1 cellular context compared by ENCODE assay signal in the genomic region with DNA sequence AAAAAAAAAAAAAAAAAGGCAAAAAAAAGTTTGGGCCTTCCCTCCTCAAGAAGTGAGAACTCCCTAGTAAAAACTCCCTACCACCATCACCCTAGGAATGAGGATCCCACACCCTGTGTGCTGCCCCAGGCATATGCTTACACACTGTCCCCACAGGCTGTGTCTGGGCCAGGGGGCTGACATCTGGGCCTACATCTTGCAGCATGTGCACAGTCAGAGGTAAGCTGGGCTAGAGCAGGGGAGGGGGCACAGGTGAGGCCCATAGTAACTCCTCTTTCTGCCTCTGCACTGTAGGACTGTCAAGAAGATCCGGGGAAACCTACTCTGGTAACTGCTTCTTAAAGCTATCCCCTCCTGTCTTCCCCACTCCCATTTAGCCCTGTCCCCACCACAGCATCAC.
TF ChIP-seq lines count a peak whose summit lies in the region.

No MANE protein-coding gene starts in this region.

TF ChIP-seq in GM12878, 131 proteins besides CTCF, POLR2A, EP300 and RAD21:
- TF ChIP-seq POLR2AphosphoS2 (IDR thresholded peaks at IDR 0.05; ENCODE audit: low read depth, low read length) (no peak), SMAD1 (IDR thresholded peaks at IDR 0.05; ENCODE audit: low read depth, partially characterized antibody) (no peak), CHD2 (IDR thresholded peaks at IDR 0.05; ENCODE audit: borderline replicate concordance, low read depth, low read length) (no peak), RFX5 (IDR thresholded peaks at IDR 0.05; ENCODE audit: low read depth, low read length) (no peak), BACH1 (IDR thresholded peaks at IDR 0.05; ENCODE audit: borderline replicate concordance) (no peak), CBX3 (IDR thresholded peaks at IDR 0.05; ENCODE audit: borderline replicate concordance, low read depth) (no peak), MEF2B (IDR thresholded peaks at IDR 0.05; ENCODE audit: partially characterized antibody, poor library complexity, severe bottlenecking) (no peak), BMI1 (IDR thresholded peaks at IDR 0.05; ENCODE audit: borderline replicate concordance) (no peak), SMAD5 (IDR thresholded peaks at IDR 0.05; ENCODE audit: low read depth) (no peak)
- TF ChIP-seq, protein P1, sequence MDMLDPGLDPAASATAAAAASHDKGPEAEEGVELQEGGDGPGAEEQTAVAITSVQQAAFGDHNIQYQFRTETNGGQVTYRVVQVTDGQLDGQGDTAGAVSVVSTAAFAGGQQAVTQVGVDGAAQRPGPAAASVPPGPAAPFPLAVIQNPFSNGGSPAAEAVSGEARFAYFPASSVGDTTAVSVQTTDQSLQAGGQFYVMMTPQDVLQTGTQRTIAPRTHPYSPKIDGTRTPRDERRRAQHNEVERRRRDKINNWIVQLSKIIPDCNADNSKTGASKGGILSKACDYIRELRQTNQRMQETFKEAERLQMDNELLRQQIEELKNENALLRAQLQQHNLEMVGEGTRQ (IDR thresholded peaks at IDR 0.05; ENCODE audit: borderline replicate concordance, low read depth, low read length) = no peak
- TF ChIP-seq, protein P2, sequence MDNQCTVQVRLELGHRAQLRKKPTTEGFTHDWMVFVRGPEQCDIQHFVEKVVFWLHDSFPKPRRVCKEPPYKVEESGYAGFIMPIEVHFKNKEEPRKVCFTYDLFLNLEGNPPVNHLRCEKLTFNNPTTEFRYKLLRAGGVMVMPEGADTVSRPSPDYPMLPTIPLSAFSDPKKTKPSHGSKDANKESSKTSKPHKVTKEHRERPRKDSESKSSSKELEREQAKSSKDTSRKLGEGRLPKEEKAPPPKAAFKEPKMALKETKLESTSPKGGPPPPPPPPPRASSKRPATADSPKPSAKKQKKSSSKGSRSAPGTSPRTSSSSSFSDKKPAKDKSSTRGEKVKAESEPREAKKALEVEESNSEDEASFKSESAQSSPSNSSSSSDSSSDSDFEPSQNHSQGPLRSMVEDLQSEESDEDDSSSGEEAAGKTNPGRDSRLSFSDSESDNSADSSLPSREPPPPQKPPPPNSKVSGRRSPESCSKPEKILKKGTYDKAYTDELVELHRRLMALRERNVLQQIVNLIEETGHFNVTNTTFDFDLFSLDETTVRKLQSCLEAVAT (IDR thresholded peaks at IDR 0.05) = no peak
- TF ChIP-seq, protein P3, sequence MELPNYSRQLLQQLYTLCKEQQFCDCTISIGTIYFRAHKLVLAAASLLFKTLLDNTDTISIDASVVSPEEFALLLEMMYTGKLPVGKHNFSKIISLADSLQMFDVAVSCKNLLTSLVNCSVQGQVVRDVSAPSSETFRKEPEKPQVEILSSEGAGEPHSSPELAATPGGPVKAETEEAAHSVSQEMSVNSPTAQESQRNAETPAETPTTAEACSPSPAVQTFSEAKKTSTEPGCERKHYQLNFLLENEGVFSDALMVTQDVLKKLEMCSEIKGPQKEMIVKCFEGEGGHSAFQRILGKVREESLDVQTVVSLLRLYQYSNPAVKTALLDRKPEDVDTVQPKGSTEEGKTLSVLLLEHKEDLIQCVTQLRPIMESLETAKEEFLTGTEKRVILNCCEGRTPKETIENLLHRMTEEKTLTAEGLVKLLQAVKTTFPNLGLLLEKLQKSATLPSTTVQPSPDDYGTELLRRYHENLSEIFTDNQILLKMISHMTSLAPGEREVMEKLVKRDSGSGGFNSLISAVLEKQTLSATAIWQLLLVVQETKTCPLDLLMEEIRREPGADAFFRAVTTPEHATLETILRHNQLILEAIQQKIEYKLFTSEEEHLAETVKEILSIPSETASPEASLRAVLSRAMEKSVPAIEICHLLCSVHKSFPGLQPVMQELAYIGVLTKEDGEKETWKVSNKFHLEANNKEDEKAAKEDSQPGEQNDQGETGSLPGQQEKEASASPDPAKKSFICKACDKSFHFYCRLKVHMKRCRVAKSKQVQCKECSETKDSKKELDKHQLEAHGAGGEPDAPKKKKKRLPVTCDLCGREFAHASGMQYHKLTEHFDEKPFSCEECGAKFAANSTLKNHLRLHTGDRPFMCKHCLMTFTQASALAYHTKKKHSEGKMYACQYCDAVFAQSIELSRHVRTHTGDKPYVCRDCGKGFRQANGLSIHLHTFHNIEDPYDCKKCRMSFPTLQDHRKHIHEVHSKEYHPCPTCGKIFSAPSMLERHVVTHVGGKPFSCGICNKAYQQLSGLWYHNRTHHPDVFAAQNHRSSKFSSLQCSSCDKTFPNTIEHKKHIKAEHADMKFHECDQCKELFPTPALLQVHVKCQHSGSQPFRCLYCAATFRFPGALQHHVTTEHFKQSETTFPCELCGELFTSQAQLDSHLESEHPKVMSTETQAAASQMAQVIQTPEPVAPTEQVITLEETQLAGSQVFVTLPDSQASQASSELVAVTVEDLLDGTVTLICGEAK (IDR thresholded peaks at IDR 0.05; ENCODE audit: borderline replicate concordance) = no peak
